10 cellular contexts compared by ENCODE assay signal in the genomic region with DNA sequence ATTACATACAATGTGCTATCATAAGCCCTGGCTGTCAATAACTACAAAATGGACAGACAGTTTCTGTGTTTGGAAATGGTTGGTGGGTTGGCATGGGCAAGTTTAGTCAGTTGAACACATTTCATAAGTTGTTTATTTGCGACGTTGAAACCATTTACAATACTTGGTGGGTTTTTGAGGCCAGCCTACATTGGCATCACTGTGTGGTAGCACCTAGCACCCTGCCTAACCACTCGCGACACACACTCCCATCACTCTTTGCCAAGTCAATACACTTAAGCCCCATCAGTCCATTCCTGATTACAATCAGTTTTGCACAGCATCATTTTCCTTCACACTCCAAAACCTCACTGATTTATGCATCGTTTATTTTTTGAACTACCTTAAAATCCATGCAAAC. TPM values are rescaled to one million over a fixed set of nuclear protein-coding genes. Genes with fewer than 3 reads are reported as not detected.
"Had no signal": no experiment of that assay in that cellular context is flagged by ENCODE, and none has a peak within 500 bp of the region (broad histone marks: within the 10 kb centered on the region; RNA-seq: fewer than 3 reads in every experiment).

No MANE protein-coding gene starts in this region.

- H3K4me3 ChIP-seq: GM23248, HAP-1, K562 had no signal

- DNase-seq: GM23248, H7, HFFc6, IMR-90 had no signal

- H3K27ac Mint-ChIP-seq: HFFc6 had no signal

- H3K4me3 Mint-ChIP-seq: HFFc6 had no signal

- H3K27ac ChIP-seq: GM23248, HL-60 had no signal

- H3K36me3 ChIP-seq: HAP-1 had no signal

- H3K9me3 ChIP-seq: HAP-1 had no signal

- ATAC-seq: HCT116, K562 had no signal

- H3K9me3 Mint-ChIP-seq: HFFc6 had no signal

RNA-seq across cellular contexts. Expression of a gene that starts 13.8 kb away (rescaled TPM):
- total RNA-seq: GM23248, H4, HFFc6, HT1080, IMR-90, K562 had no signal

RNA-seq across cellular contexts. Expression of a gene that starts 17.5 kb away (rescaled TPM):
- total RNA-seq: GM23248, H4, HFFc6, HT1080, IMR-90, K562 had no signal
